Comparison of ENCODE assay signal across 8 cellular contexts in genomic region chr19:45791744-45792481, GRCh38. TPM values are rescaled to one million over a fixed set of nuclear protein-coding genes. Genes with fewer than 3 reads are reported as not detected.
DNase-seq lines count a peak whose midpoint lies in the region; ATAC-seq and TF ChIP-seq lines count a peak whose summit lies in the region.

No MANE protein-coding gene starts in this region.

- no peaks in the 10 kb centered on the region for H3K9me3 ChIP-seq in CD8-positive, alpha-beta memory T cell (ENCODE audit: low read length)
- no peaks in the 10 kb centered on the region for H3K9me3 ChIP-seq in HCT116 (ENCODE audit: control insufficient read depth in 1 of 2, insufficient read depth in 1 of 2, low read depth in 1 of 2, low read length in 2 of 2)
- no peaks in the 10 kb centered on the region for H3K9me3 ChIP-seq in iPS-20b (ENCODE audit: insufficient read depth, low read depth, low read length)
- H3K9me3 ChIP-seq in stomach, result no peaks in the 10 kb centered on the region

- TF ChIP-seq RAD21 in HCT116 (IDR thresholded peaks at IDR 0.05; ENCODE audit: low read depth), result no peak

- CTCF ChIA-PET in CD8-positive, alpha-beta memory T cell (lab: Charles Lee), result interaction anchor here (1.3 to 15.3 kb wide), 2 partner anchors 20 to 23 kb away, joined by 4 to 182 read pairs; partner anchors contain the start of gene SIX5
- CTCF ChIA-PET in HCT116 (lab: Charles Lee), result interaction anchor here (1.4 kb wide), 1 partner anchor 22 kb away, joined by 17 read pairs; the partner anchor contains the start of gene SIX5

- TF ChIP-seq CTCF in HCT116 (IDR thresholded peaks at IDR 0.05 in 2 of 3, conservative IDR thresholded peaks at IDR 0.05 in 1 of 3; ENCODE audit: borderline replicate concordance in 1 of 3, insufficient read depth in 1 of 3, low read depth in 2 of 3, low read length in 2 of 3) (no peak), stomach (IDR thresholded peaks at IDR 0.05) (no peak)

- peak overlapping the region; percentile 32 to 95 (median 86) for H3K27ac Mint-ChIP-seq in CD8-positive, alpha-beta memory T cell
- peak overlapping the region; percentile 84 for H3K27ac Mint-ChIP-seq in activated T-helper 1 cell treated with anti-CD3 and anti-CD28 coated beads, Interleukin-12 subunit alpha, Interleukin-12 subunit beta, Interleukin-2, Interleukin-4 antibody, amounts not matched to agents 30 ng/mL and 10 ng/mL and 1 ng/mL, durations not matched to agents 14 hours and 24 hours and 36 hours

- WGBS in stomach, 5 donors, result 6 to 8% (median 7%) methylated on average over 22 to 34 of the region's 34 CpGs

- intact Hi-C loops in HCT116 (cut with micrococcal nuclease) (no loop called here), stomach (cut with DNase I; ENCODE audit: low total_unique reads) (no loop called here)
- intact Hi-C loops in activated T-helper 1 cell treated with anti-CD3 and anti-CD28 coated beads, Interleukin-12 subunit alpha, Interleukin-12 subunit beta, Interleukin-2, Interleukin-4 antibody, amounts not matched to agents 30 ng/mL and 10 ng/mL and 1 ng/mL, durations not matched to agents 14 hours and 24 hours and 36 hours (cut with micrococcal nuclease), result loop anchor here (1.0 to 10.0 kb wide), 5 partner anchors 61 to 791 kb away; partner anchors contain the start of genes CCDC61, FBXO46, QPCTL and RELB

- TF ChIP-seq EP300 in stomach (IDR thresholded peaks at IDR 0.05), result no peak

- H3K27me3 Mint-ChIP-seq in CD8-positive, alpha-beta memory T cell, result peaks cover 0 to 22% of the 10 kb centered on the region in 2 donors
- H3K27me3 Mint-ChIP-seq in activated T-helper 1 cell treated with anti-CD3 and anti-CD28 coated beads, Interleukin-12 subunit alpha, Interleukin-12 subunit beta, Interleukin-2, Interleukin-4 antibody, amounts not matched to agents 30 ng/mL and 10 ng/mL and 1 ng/mL, durations not matched to agents 14 hours and 24 hours and 36 hours (ENCODE audit: insufficient read depth), result peaks cover 52% of the 10 kb centered on the region

- no peaks in the 10 kb centered on the region for H4K20me1 ChIP-seq in HCT116 (ENCODE audit: insufficient read depth)

- BruUV-seq in HCT116 (replicated peaks; lab: Mats Ljungman, UMichigan), result TSS peak; percentile 54

- H3K4me1 ChIP-seq in CD8-positive, alpha-beta memory T cell (ENCODE audit: insufficient read depth, low read length), result peaks cover 30% of the 10 kb centered on the region
- peaks cover 12 to 20% of the 10 kb centered on the region in 2 experiments; a peak in 3 of 4 replicates for H3K4me1 ChIP-seq in HCT116 (ENCODE audit: control insufficient read depth in 1 of 2, insufficient read depth in 2 of 2, low read length in 2 of 2)
- peaks cover 3% of the 10 kb centered on the region; the same call in 1 of the 2 replicates for H3K4me1 ChIP-seq in iPS-20b (ENCODE audit: insufficient read depth, low read length)
- peaks cover 17 to 30% (median 22%) of the 10 kb centered on the region in 4 donors for H3K4me1 ChIP-seq in stomach

- peaks cover 41 to 52% (median 45%) of the 10 kb centered on the region in 3 donors for H3K4me1 Mint-ChIP-seq in CD8-positive, alpha-beta memory T cell
- peaks cover 30% of the 10 kb centered on the region for H3K4me1 Mint-ChIP-seq in activated T-helper 1 cell treated with anti-CD3 and anti-CD28 coated beads, Interleukin-12 subunit alpha, Interleukin-12 subunit beta, Interleukin-2, Interleukin-4 antibody, amounts not matched to agents 30 ng/mL and 10 ng/mL and 1 ng/mL, durations not matched to agents 14 hours and 24 hours and 36 hours (ENCODE audit: low read depth)

- POLR2A ChIA-PET in CD8-positive, alpha-beta memory T cell (lab: Charles Lee), result interaction anchor here (1.2 to 1.9 kb wide), 3 partner anchors 22 to 71 kb away, joined by 4 to 20 read pairs (median 5); partner anchors contain the start of gene SIX5
- POLR2A ChIA-PET in HCT116 (lab: Charles Lee), result no interaction called here

- H3K4me2 ChIP-seq in HCT116 (ENCODE audit: low read length), result peak overlapping the region; percentile 100

- H2AFZ ChIP-seq in HCT116 (ENCODE audit: low read depth, low read length, poor library complexity, severe bottlenecking), result no peak overlapping the region

- RAD21 ChIA-PET in HCT116 (lab: Charles Lee; ENCODE audit: low non-redundant PET in 1 of 2, low total read pairs in 2 of 2, uncharacterized antibody in 2 of 2, unreplicated experiment in 2 of 2), result no interaction called here

- peaks cover 11% of the 10 kb centered on the region for H3K27me3 ChIP-seq in CD8-positive, alpha-beta memory T cell (ENCODE audit: insufficient read depth, low read length, poor library complexity, severe bottlenecking)
- H3K27me3 ChIP-seq in HCT116 (ENCODE audit: insufficient read depth, low read length) (no peaks in the 10 kb centered on the region), iPS-20b (ENCODE audit: insufficient read depth, low read length) (no peaks in the 10 kb centered on the region), stomach (peaks cover 0 to 34% (median 0%) of the 10 kb centered on the region in 3 donors)

- ATAC-seq in HCT116, result no peak

- DNase-seq in CD8-positive, alpha-beta memory T cell, result peak in 1 of 5 donors; percentile 18
- DNase-seq in HCT116 (ENCODE audit: low read depth, low spot score) (no peak), stomach (no peak), NCI-H226 (no peak), hepatic stellate cell (ENCODE audit: low spot score) (no peak), HK-2 (ENCODE audit: unreplicated experiment) (no peak)
- no peak for DNase-seq in activated T-helper 1 cell treated with anti-CD3 and anti-CD28 coated beads, Interleukin-12 subunit alpha, Interleukin-12 subunit beta, Interleukin-2, Interleukin-4 antibody, amounts not matched to agents 30 ng/mL and 10 ng/mL and 1 ng/mL, durations not matched to agents 14 hours and 24 hours and 36 hours (ENCODE audit: low spot score)

- TF ChIP-seq POLR2A in HCT116 (IDR thresholded peaks at IDR 0.05; ENCODE audit: borderline replicate concordance, extremely low read depth, insufficient read depth, insufficient read length) (no peak), stomach (IDR thresholded peaks at IDR 0.05) (no peak)

- H3K36me3 Mint-ChIP-seq in CD8-positive, alpha-beta memory T cell, result peaks cover 15 to 38% (median 15%) of the 10 kb centered on the region in 3 donors
- H3K36me3 Mint-ChIP-seq in activated T-helper 1 cell treated with anti-CD3 and anti-CD28 coated beads, Interleukin-12 subunit alpha, Interleukin-12 subunit beta, Interleukin-2, Interleukin-4 antibody, amounts not matched to agents 30 ng/mL and 10 ng/mL and 1 ng/mL, durations not matched to agents 14 hours and 24 hours and 36 hours (ENCODE audit: low read depth), result peaks cover 26% of the 10 kb centered on the region

- peak overlapping the region; percentile 61 for H3K27ac ChIP-seq in CD8-positive, alpha-beta memory T cell (ENCODE audit: low read depth, low read length)
- H3K27ac ChIP-seq in HCT116 (ENCODE audit: low read depth, low read length) (peak overlapping the region; percentile 84), iPS-20b (ENCODE audit: low read length) (peak overlapping the region; percentile 65), stomach (peak overlapping the region; percentile 62 to 93 (median 84))

- H3K9ac ChIP-seq in HCT116 (ENCODE audit: low read length) (peak overlapping the region; percentile 92), iPS-20b (ENCODE audit: low read depth, low read length) (peak overlapping the region; percentile 92; the same call in 1 of the 2 replicates)

- H3K4me3 Mint-ChIP-seq in CD8-positive, alpha-beta memory T cell, result peak overlapping the region; percentile 82 to 96 (median 89)
- peak overlapping the region; percentile 89 for H3K4me3 Mint-ChIP-seq in activated T-helper 1 cell treated with anti-CD3 and anti-CD28 coated beads, Interleukin-12 subunit alpha, Interleukin-12 subunit beta, Interleukin-2, Interleukin-4 antibody, amounts not matched to agents 30 ng/mL and 10 ng/mL and 1 ng/mL, durations not matched to agents 14 hours and 24 hours and 36 hours

- H3K9me3 Mint-ChIP-seq in CD8-positive, alpha-beta memory T cell, result no peaks in the 10 kb centered on the region
- H3K9me3 Mint-ChIP-seq in activated T-helper 1 cell treated with anti-CD3 and anti-CD28 coated beads, Interleukin-12 subunit alpha, Interleukin-12 subunit beta, Interleukin-2, Interleukin-4 antibody, amounts not matched to agents 30 ng/mL and 10 ng/mL and 1 ng/mL, durations not matched to agents 14 hours and 24 hours and 36 hours, result no peaks in the 10 kb centered on the region

- H3K9me2 ChIP-seq in HCT116 (ENCODE audit: insufficient read depth), result no peaks in the 10 kb centered on the region

- H3K4me3 ChIP-seq in CD8-positive, alpha-beta memory T cell (ENCODE audit: low read length), result peak overlapping the region; percentile 68
- H3K4me3 ChIP-seq in HCT116 (replicated peaks in 1 of 2; ENCODE audit: low read depth in 1 of 2, low read length in 2 of 2), result peak overlapping the region; percentile 92 to 99
- peak overlapping the region; percentile 98 for H3K4me3 ChIP-seq in iPS-20b (ENCODE audit: low read length)
- peak overlapping the region; percentile 74 to 83 (median 77) for H3K4me3 ChIP-seq in stomach

- H3K36me3 ChIP-seq in CD8-positive, alpha-beta memory T cell (ENCODE audit: insufficient read depth, low read length), result peaks cover 7% of the 10 kb centered on the region
- H3K36me3 ChIP-seq in HCT116 (ENCODE audit: control insufficient read depth in 1 of 2, insufficient read depth in 2 of 2, low read length in 2 of 2) (peaks cover 10 to 13% of the 10 kb centered on the region in 2 experiments; a peak in 3 of 4 replicates), iPS-20b (ENCODE audit: insufficient read depth, low read depth, low read length) (peaks cover 34% of the 10 kb centered on the region), stomach (peaks cover 34 to 41% (median 40%) of the 10 kb centered on the region in 4 donors)

- peaks cover 19% of the 10 kb centered on the region for H3K79me2 ChIP-seq in HCT116 (ENCODE audit: insufficient read depth, low read length)

RNA-seq across cellular contexts. Expression of gene DMWD, which starts 0.7 kb away (rescaled TPM):
- total RNA-seq in CD8-positive, alpha-beta memory T cell, result 10 to 100 TPM; 57.6 to 62.9 TPM
- 25.6 TPM for polyA plus RNA-seq in CD8-positive, alpha-beta memory T cell
- total RNA-seq in HCT116 (2021; ENCODE audit: unreplicated experiment) (56.8 TPM), stomach (10 to 100 TPM in 4 of 5 donors, 1 to 10 TPM in 1; 5.3 to 52.1 (median 27.9) TPM)
- 28.1 and 28.5 TPM in 2 replicates for polyA plus RNA-seq in HCT116 (2012)
- total RNA-seq in activated T-helper 1 cell treated with anti-CD3 and anti-CD28 coated beads, Interleukin-12 subunit alpha, Interleukin-12 subunit beta, Interleukin-2, Interleukin-4 antibody, amounts not matched to agents 30 ng/mL and 10 ng/mL and 1 ng/mL, durations not matched to agents 14 hours and 24 hours and 36 hours, result 50.0 and 55.8 TPM in 2 replicates
- 10 to 100 TPM; 12.8 to 17.4 (median 15.9) TPM for polyA plus RNA-seq in stomach

RNA-seq across cellular contexts. Expression of gene DMPK, which starts 9.6 kb away (rescaled TPM):
- total RNA-seq in CD8-positive, alpha-beta memory T cell, result 10 to 100 TPM; 27.1 to 28.2 TPM
- 1.6 TPM for polyA plus RNA-seq in CD8-positive, alpha-beta memory T cell
- total RNA-seq in HCT116 (2021; ENCODE audit: unreplicated experiment) (52.5 TPM), stomach (100 to 1,000 TPM in 2 of 5 donors, 10 to 100 TPM in 3; 53.1 to 248 (median 72.8) TPM)
- polyA plus RNA-seq in HCT116 (2012), result 38.1 and 47.9 TPM in 2 replicates
- total RNA-seq in activated T-helper 1 cell treated with anti-CD3 and anti-CD28 coated beads, Interleukin-12 subunit alpha, Interleukin-12 subunit beta, Interleukin-2, Interleukin-4 antibody, amounts not matched to agents 30 ng/mL and 10 ng/mL and 1 ng/mL, durations not matched to agents 14 hours and 24 hours and 36 hours, result 22.8 and 23.9 TPM in 2 replicates
- polyA plus RNA-seq in stomach, result 10 to 100 TPM; 27.2 to 76.9 (median 56.5) TPM

RNA-seq across cellular contexts. Expression of gene SIX5, which starts 22.9 kb away (rescaled TPM):
- 1 to 10 TPM; 2.5 to 2.6 TPM for total RNA-seq in CD8-positive, alpha-beta memory T cell
- polyA plus RNA-seq in CD8-positive, alpha-beta memory T cell, result 0.23 TPM
- total RNA-seq in HCT116 (2021; ENCODE audit: unreplicated experiment) (18.3 TPM), stomach (10 to 100 TPM in 4 of 5 donors, 1 to 10 TPM in 1; 4.0 to 39.1 (median 25.9) TPM)
- 9.5 and 11.1 TPM in 2 replicates for polyA plus RNA-seq in HCT116 (2012)
- 3.7 and 5.6 TPM in 2 replicates for total RNA-seq in activated T-helper 1 cell treated with anti-CD3 and anti-CD28 coated beads, Interleukin-12 subunit alpha, Interleukin-12 subunit beta, Interleukin-2, Interleukin-4 antibody, amounts not matched to agents 30 ng/mL and 10 ng/mL and 1 ng/mL, durations not matched to agents 14 hours and 24 hours and 36 hours
- 10 to 100 TPM; 14.4 to 23.3 (median 16.6) TPM for polyA plus RNA-seq in stomach

RNA-seq across cellular contexts. Expression of gene RSPH6A, which starts 23.2 kb away (rescaled TPM):
- under 1 TPM; 0.16 to 0.22 TPM for total RNA-seq in CD8-positive, alpha-beta memory T cell
- not detected for polyA plus RNA-seq in CD8-positive, alpha-beta memory T cell
- total RNA-seq in HCT116 (2021; ENCODE audit: unreplicated experiment) (0.57 TPM), stomach (1 to 10 TPM in 2 of 5 donors, under 1 TPM in 1, not detected in 2; 0.37 to 5.8 (median 1.4) TPM)
- not detected in 2 replicates for polyA plus RNA-seq in HCT116 (2012)
- 0.29 and 0.59 TPM in 2 replicates for total RNA-seq in activated T-helper 1 cell treated with anti-CD3 and anti-CD28 coated beads, Interleukin-12 subunit alpha, Interleukin-12 subunit beta, Interleukin-2, Interleukin-4 antibody, amounts not matched to agents 30 ng/mL and 10 ng/mL and 1 ng/mL, durations not matched to agents 14 hours and 24 hours and 36 hours
- not detected for polyA plus RNA-seq in stomach

RNA-seq across cellular contexts. Expression of gene MEIOSIN, which starts 58.7 kb away (rescaled TPM):
- total RNA-seq in CD8-positive, alpha-beta memory T cell, result not detected
- not detected for polyA plus RNA-seq in CD8-positive, alpha-beta memory T cell
- total RNA-seq in HCT116 (2021; ENCODE audit: unreplicated experiment), result 2.1 TPM
- polyA plus RNA-seq in HCT116 (2012), result 0.86 and 1.2 TPM in 2 replicates
- total RNA-seq in activated T-helper 1 cell treated with anti-CD3 and anti-CD28 coated beads, Interleukin-12 subunit alpha, Interleukin-12 subunit beta, Interleukin-2, Interleukin-4 antibody, amounts not matched to agents 30 ng/mL and 10 ng/mL and 1 ng/mL, durations not matched to agents 14 hours and 24 hours and 36 hours, result not detected in 2 replicates
- not detected for total RNA-seq in stomach
- not detected for polyA plus RNA-seq in stomach
